ENCODE assay signal across 29 cellular contexts in the genomic region with DNA sequence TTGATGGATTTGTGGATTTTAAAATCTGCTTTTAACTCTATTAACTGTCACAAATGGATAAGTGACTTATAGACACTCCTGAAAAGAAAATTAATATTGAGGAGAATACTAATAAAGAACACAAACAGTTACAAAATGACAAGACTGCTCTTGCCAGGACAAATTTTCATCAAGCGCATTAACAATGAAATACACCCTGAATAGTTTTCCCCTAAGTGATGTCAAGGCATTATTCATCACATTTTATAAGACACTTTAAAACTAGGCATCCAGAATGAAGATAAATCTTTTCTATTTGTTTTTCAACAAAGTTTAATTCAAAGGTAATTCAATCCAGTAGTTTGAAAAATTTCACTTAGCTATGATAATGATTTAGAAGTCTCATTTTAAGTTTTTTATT.
"Had no signal": no experiment of that assay in that cellular context is flagged by ENCODE, and none has a peak within 500 bp of the region (broad histone marks: within the 10 kb centered on the region; RNA-seq: fewer than 3 reads in every experiment).

No MANE protein-coding gene starts in this region.

- H3K27ac ChIP-seq: neutrophil, parathyroid adenoma, psoas muscle, right lobe of liver, sigmoid colon, spleen, suprapubic skin, testis, tibial artery, transverse colon, upper lobe of right lung, uterus had no signal

- H3K27me3 ChIP-seq: neutrophil, right lobe of liver, sigmoid colon, spleen, suprapubic skin, testis, tibial artery, transverse colon, upper lobe of right lung, uterus had no signal

- ATAC-seq: naive thymus-derived CD8-positive, alpha-beta T cell; natural killer cell treated with Interleukin-12 subunit alpha and Interleukin-12 subunit beta and Interleukin-15 and Interleukin-18, amount 100 ng/mL, for 72 hours; psoas muscle; right cardiac atrium; right lobe of liver; stimulated activated memory B cell treated with anti-CD40 and anti-IgM and Interleukin-4, amounts not matched to agents 10 μg/mL and 1 μg/mL and 100 μg/mL, for 72 hours; stimulated activated naive CD8-positive, alpha-beta T cell treated with anti-CD3 and anti-CD28 coated beads, Interleukin-15, amount 100 ng/mL, for 72 hours; stimulated activated naive CD8-positive, alpha-beta T cell treated with anti-CD3 and anti-CD28 coated beads, Interleukin-15, Interleukin-2, amounts not matched to agents 100 U/mL and 50 U/mL, for 24 hours; upper lobe of right lung had no signal

- H2AFZ ChIP-seq: parathyroid adenoma had no signal

- H3K9ac ChIP-seq: parathyroid adenoma had no signal

- H3K4me2 ChIP-seq: smooth muscle cell had no signal

- H3K9me3 ChIP-seq: neutrophil, psoas muscle, right lobe of liver, sigmoid colon, spleen, suprapubic skin, testis, tibial artery, transverse colon, upper lobe of right lung, uterus had no signal

- H3K4me3 ChIP-seq: psoas muscle, right lobe of liver, sigmoid colon, smooth muscle cell, spleen, suprapubic skin, testis, tibial artery, transverse colon, upper lobe of right lung, uterus had no signal

- H3K79me2 ChIP-seq: parathyroid adenoma had no signal

- DNase-seq: naive thymus-derived CD8-positive, alpha-beta T cell; nephron progenitor cell; nucleus accumbens; posterior cingulate gyrus; psoas muscle; right cardiac atrium; right lobe of liver; sigmoid colon; spleen; stimulated activated CD4-positive, alpha-beta T cell treated with anti-CD3 and anti-CD28 coated beads, Interleukin-12 subunit alpha, Interleukin-12 subunit beta, amount 100 ng/mL, for 4 hours; stimulated activated CD4-positive, alpha-beta T cell treated with anti-CD3 and anti-CD28 coated beads, Interleukin-1b, Interleukin-23, amount 100 ng/mL, for 48 hours; stimulated activated CD4-positive, alpha-beta T cell treated with anti-CD3 and anti-CD28 coated beads, Interleukin-4, amount 100 ng/mL, for 1 hour; stimulated activated CD4-positive, alpha-beta T cell treated with anti-CD3 and anti-CD28 coated beads, Interleukin-4, amount 100 ng/mL, for 4 hours; stimulated activated CD8-positive, alpha-beta memory T cell treated with anti-CD3 and anti-CD28 coated beads, Interleukin-4, amount 100 ng/mL, for 48 hours; stimulated activated naive CD4-positive, alpha-beta T cell; stimulated activated naive CD8-positive, alpha-beta T cell treated with anti-CD3 and anti-CD28 coated beads, Interleukin-15, amount 100 ng/mL, for 72 hours; stimulated activated naive CD8-positive, alpha-beta T cell treated with anti-CD3 and anti-CD28 coated beads, Interleukin-15, Interleukin-2, amounts not matched to agents 100 U/mL and 50 U/mL, for 24 hours; substantia nigra; testis; tibial artery; transverse colon; upper lobe of right lung; uterus had no signal

- H3K4me1 ChIP-seq: parathyroid adenoma, psoas muscle, right lobe of liver, sigmoid colon, spleen, suprapubic skin, testis, tibial artery, transverse colon, upper lobe of right lung, uterus had no signal

- H3K36me3 ChIP-seq: neutrophil, right lobe of liver, sigmoid colon, spleen, suprapubic skin, tibial artery, transverse colon, upper lobe of right lung, uterus had no signal
